1 cellular context compared by ENCODE assay signal in the genomic region with DNA sequence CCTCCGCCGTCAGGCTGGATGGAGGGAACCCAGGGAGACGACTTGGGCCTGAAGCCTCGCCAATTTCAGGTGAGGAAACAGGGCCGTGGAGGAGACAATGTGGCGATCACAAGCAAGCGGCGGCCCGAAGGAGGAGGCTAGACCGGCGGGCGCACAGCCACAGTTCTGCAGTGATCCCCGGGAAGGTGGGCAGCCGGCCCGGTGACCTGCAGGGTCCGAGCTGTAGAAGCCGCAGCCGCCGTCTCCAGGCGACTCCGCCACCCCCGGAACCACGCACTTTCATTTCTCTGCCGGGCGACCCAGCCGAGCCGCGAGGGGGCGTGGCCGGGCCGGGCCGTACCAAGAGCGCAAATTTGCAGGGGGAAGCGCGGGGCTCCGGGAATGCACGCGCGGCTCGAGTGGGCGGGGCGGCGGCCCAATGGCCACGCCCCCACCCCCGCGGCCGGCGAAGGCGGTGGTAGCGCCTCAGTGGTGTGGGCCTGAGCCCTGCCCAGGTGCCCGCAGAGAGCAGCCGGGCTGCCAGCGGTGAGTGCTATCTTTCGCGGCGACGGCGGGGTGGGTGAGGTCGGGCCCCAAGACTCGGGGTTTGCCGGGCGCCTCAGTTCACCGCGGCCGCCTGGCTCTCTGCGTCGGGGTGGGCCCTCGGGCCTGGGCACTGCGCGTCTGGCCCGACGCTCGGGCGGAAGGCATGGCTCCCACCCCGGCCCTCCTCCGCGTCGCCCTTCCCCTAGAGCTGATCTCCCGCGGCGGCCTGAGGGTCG.
TF ChIP-seq lines count a peak whose summit lies in the region.

Gene POR (plus strand): TSS at position 501 of the 761 bp plus-strand sequence. CDS start 38,847 bp downstream, outside the sequence.

TF ChIP-seq in HepG2, 621 proteins besides CTCF, POLR2A, EP300 and RAD21 (continued from another document and continues in another):
- TF ChIP-seq ZNF256 (CRISPR knock-in tag; conservative IDR thresholded peaks at IDR 0.05) (no peak; the same call in none of the 2 replicates), MAF1 (CRISPR knock-in tag; IDR thresholded peaks at IDR 0.05; ENCODE audit: borderline replicate concordance) (peak; percentile 28; the same call in 1 of the 2 replicates), ZC3H13 (CRISPR knock-in tag; IDR thresholded peaks at IDR 0.05) (no peak), ZNF790 (CRISPR knock-in tag; IDR thresholded peaks at IDR 0.05; ENCODE audit: borderline replicate concordance) (no peak; the same call in 1 of the 2 replicates), KDM6A (CRISPR knock-in tag; IDR thresholded peaks at IDR 0.05; ENCODE audit: low read depth) (no peak), ZNF724P (CRISPR knock-in tag; IDR thresholded peaks at IDR 0.05; ENCODE audit: borderline replicate concordance) (peak; percentile 67; the same call in 1 of the 2 replicates), ZNF414 (CRISPR knock-in tag; IDR thresholded peaks at IDR 0.05) (peak; percentile 75), CREM (IDR thresholded peaks at IDR 0.05) (no peak), CREM (CRISPR knock-in tag; IDR thresholded peaks at IDR 0.05) (no peak), RBM22 (optimal IDR thresholded peaks at IDR 0.05; ENCODE audit: low read length) (no peak), ELF1 (CRISPR knock-in tag; IDR thresholded peaks at IDR 0.05) (peak; percentile 75), ZNF337 (CRISPR knock-in tag; IDR thresholded peaks at IDR 0.05; ENCODE audit: borderline replicate concordance, low read depth) (peak; percentile 80; the same call in 1 of the 2 replicates), NKX3-1 (CRISPR knock-in tag; IDR thresholded peaks at IDR 0.05) (peak; percentile 87), U2AF2 (IDR thresholded peaks at IDR 0.05; ENCODE audit: low read depth, low read length) (no peak), BORCS8-MEF2B (CRISPR knock-in tag; IDR thresholded peaks at IDR 0.05) (peak; percentile 74), NBN (conservative IDR thresholded peaks at IDR 0.05) (no peak), ZNF614 (CRISPR knock-in tag; IDR thresholded peaks at IDR 0.05; ENCODE audit: borderline replicate concordance) (peak; percentile 55; the same call in 1 of the 2 replicates), FOSL1 (CRISPR knock-in tag; IDR thresholded peaks at IDR 0.05; ENCODE audit: borderline replicate concordance) (0 out of 2 replicates have a peak, but pooled peaks have one; percentile 46), PRMT3 (CRISPR knock-in tag; IDR thresholded peaks at IDR 0.05; ENCODE audit: borderline replicate concordance, low read depth) (peak; percentile 92; the same call in 1 of the 2 replicates), E2F1 (CRISPR knock-in tag; IDR thresholded peaks at IDR 0.05) (peak; percentile 82), PAWR (CRISPR knock-in tag; IDR thresholded peaks at IDR 0.05; ENCODE audit: borderline replicate concordance) (no peak), ZNF160 (CRISPR knock-in tag; IDR thresholded peaks at IDR 0.05) (peak; percentile 74; the same call in 1 of the 2 replicates), ZNF781 (CRISPR knock-in tag; IDR thresholded peaks at IDR 0.05; ENCODE audit: borderline replicate concordance, not compliant biosample characterization) (no peak), ARNT2 (CRISPR knock-in tag; IDR thresholded peaks at IDR 0.05; ENCODE audit: low read depth) (peak; percentile 95), ZNF577 (CRISPR knock-in tag; IDR thresholded peaks at IDR 0.05; ENCODE audit: borderline replicate concordance, low read depth) (no peak), ZNF546 (CRISPR knock-in tag; conservative IDR thresholded peaks at IDR 0.05) (peak; percentile 63; the same call in 1 of the 2 replicates), HMGXB4 (CRISPR knock-in tag; IDR thresholded peaks at IDR 0.05; ENCODE audit: borderline replicate concordance in 1 of 2, low read depth in 1 of 2) (peak; percentile 82 to 94), TEF (CRISPR knock-in tag; IDR thresholded peaks at IDR 0.05) (no peak; the same call in 1 of the 2 replicates), RFX3 (CRISPR knock-in tag; IDR thresholded peaks at IDR 0.05) (peak; percentile 64), ZNF367 (CRISPR knock-in tag; IDR thresholded peaks at IDR 0.05; ENCODE audit: borderline replicate concordance) (0 out of 2 replicates have a peak, but pooled peaks have one; percentile 50), RXRB (CRISPR knock-in tag; IDR thresholded peaks at IDR 0.05; ENCODE audit: borderline replicate concordance) (no peak; the same call in 1 of the 2 replicates), JUND (CRISPR knock-in tag; IDR thresholded peaks at IDR 0.05) (no peak), ZBTB2 (CRISPR knock-in tag; IDR thresholded peaks at IDR 0.05; ENCODE audit: low read depth) (no peak; the same call in 1 of the 2 replicates), ZMYM4 (CRISPR knock-in tag; IDR thresholded peaks at IDR 0.05) (peak; percentile 92), KLF11 (CRISPR knock-in tag; IDR thresholded peaks at IDR 0.05) (no peak), UBTF (CRISPR knock-in tag; IDR thresholded peaks at IDR 0.05) (peak; percentile 87), ZNF713 (CRISPR knock-in tag; IDR thresholded peaks at IDR 0.05) (peak; percentile 39; the same call in 1 of the 2 replicates)
- TF ChIP-seq, protein P1, sequence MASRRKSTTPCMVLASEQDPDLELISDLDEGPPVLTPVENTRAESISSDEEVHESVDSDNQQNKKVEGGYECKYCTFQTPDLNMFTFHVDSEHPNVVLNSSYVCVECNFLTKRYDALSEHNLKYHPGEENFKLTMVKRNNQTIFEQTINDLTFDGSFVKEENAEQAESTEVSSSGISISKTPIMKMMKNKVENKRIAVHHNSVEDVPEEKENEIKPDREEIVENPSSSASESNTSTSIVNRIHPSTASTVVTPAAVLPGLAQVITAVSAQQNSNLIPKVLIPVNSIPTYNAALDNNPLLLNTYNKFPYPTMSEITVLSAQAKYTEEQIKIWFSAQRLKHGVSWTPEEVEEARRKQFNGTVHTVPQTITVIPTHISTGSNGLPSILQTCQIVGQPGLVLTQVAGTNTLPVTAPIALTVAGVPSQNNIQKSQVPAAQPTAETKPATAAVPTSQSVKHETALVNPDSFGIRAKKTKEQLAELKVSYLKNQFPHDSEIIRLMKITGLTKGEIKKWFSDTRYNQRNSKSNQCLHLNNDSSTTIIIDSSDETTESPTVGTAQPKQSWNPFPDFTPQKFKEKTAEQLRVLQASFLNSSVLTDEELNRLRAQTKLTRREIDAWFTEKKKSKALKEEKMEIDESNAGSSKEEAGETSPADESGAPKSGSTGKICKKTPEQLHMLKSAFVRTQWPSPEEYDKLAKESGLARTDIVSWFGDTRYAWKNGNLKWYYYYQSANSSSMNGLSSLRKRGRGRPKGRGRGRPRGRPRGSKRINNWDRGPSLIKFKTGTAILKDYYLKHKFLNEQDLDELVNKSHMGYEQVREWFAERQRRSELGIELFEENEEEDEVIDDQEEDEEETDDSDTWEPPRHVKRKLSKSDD (CRISPR knock-in tag; IDR thresholded peaks at IDR 0.05; ENCODE audit: low read depth) = peak; percentile 53; the same call in 1 of the 2 replicates
- TF ChIP-seq, protein P2, sequence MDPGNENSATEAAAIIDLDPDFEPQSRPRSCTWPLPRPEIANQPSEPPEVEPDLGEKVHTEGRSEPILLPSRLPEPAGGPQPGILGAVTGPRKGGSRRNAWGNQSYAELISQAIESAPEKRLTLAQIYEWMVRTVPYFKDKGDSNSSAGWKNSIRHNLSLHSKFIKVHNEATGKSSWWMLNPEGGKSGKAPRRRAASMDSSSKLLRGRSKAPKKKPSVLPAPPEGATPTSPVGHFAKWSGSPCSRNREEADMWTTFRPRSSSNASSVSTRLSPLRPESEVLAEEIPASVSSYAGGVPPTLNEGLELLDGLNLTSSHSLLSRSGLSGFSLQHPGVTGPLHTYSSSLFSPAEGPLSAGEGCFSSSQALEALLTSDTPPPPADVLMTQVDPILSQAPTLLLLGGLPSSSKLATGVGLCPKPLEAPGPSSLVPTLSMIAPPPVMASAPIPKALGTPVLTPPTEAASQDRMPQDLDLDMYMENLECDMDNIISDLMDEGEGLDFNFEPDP (CRISPR knock-in tag; conservative IDR thresholded peaks at IDR 0.05) = peak; percentile 68; the same call in 1 of the 2 replicates
